Comparison of ENCODE assay signal across 25 cellular contexts in the genomic region with DNA sequence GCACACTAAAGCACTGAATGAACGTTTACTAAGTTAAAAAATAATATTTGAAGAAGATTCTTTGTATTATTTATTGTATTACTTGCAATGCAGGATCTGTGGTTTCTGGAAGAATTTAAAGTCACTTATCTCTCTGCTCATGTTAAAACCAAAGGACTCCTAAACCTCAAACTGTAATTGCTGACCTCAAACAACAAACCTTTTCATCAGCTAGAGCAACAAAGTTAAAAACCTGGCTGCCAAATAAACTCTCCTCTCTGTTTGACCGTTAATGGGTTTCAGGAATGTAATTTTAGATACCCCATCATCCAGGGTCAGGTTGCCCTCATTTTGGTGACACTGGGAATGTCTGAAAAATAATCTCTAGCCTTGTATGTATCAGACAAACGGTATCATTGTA.
A peak's percentile ranks its signal among the peaks of the same experiment; 100 is the strongest.
DNase-seq lines count a peak whose midpoint lies in the region; ATAC-seq, FAIRE-seq and TF ChIP-seq lines count a peak whose summit lies in the region.
"Had no signal": no experiment of that assay in that cellular context is flagged by ENCODE, and none has a peak within 500 bp of the region (broad histone marks: within the 10 kb centered on the region; RNA-seq: fewer than 3 reads in every experiment).

No MANE protein-coding gene starts in this region.

- no peak for TF ChIP-seq EP300 in A549 (IDR thresholded peaks at IDR 0.05)

- H3K27me3 Mint-ChIP-seq in HFFc6 (ENCODE audit: insufficient read depth): peaks cover 2% of the 10 kb centered on the region
- no peaks in the 10 kb centered on the region for H3K27me3 Mint-ChIP-seq in WTC11 (ENCODE audit: low read depth)
- H3K27me3 Mint-ChIP-seq: activated naive CD8-positive, alpha-beta T cell treated with anti-CD3 and anti-CD28 coated beads for 36 hours; stimulated activated naive CD8-positive, alpha-beta T cell treated with anti-CD3 and anti-CD28 coated beads, Interleukin-15, Interleukin-2, amounts not matched to agents 100 ng/mL and 50 ng/mL, for 24 hours had no signal

- peak overlapping the region; percentile 38 for H3K4me2 ChIP-seq in A549

- peaks cover 44% of the 10 kb centered on the region for H3K4me1 Mint-ChIP-seq in HFFc6 (ENCODE audit: low read depth)
- H3K4me1 Mint-ChIP-seq in WTC11: peaks cover 16% of the 10 kb centered on the region
- H3K4me1 Mint-ChIP-seq: activated naive CD8-positive, alpha-beta T cell treated with anti-CD3 and anti-CD28 coated beads for 36 hours had no signal

- H3K4me3 ChIP-seq in A549 (no peak overlapping the region), mesodermal cell (ENCODE audit: extremely low read depth, insufficient read depth, low read length, poor library complexity, severe bottlenecking) (no peak overlapping the region)
- H3K4me3 ChIP-seq: dorsolateral prefrontal cortex, Peyer's patch, uterus had no signal

- no peak for ATAC-seq in A549
- no peak for ATAC-seq in WTC11
- no peak for ATAC-seq in GM21825 (IDR thresholded peaks at IDR 0.05; ENCODE audit: unreplicated experiment)
- ATAC-seq: activated CD8-positive, alpha-beta T cell treated with anti-CD3 and anti-CD28 coated beads, Interleukin-2, amount 10 ng/mL, durations not matched to agents 7 days and 5 days; activated T-cell treated with anti-CD3 and anti-CD28 coated beads, Interleukin-2, amount 50 U/mL, for 72 hours had no signal

- H3K4me1 ChIP-seq in A549 (peaks cover 49% of the 10 kb centered on the region), mesodermal cell (ENCODE audit: control insufficient read depth, insufficient read depth, low read length, poor library complexity, severe bottlenecking) (peaks cover 20% of the 10 kb centered on the region)
- H3K4me1 ChIP-seq: Peyer's patch, uterus had no signal

- FAIRE-seq in A549 (lab: Jason Lieb, UNC): no peak
- FAIRE-seq: bronchial epithelial cell, islet of Langerhans had no signal

- TF ChIP-seq CTCF in A549 (IDR thresholded peaks at IDR 0.05) (no peak), HFFc6 (IDR thresholded peaks at IDR 0.05) (no peak), WTC11 (IDR thresholded peaks at IDR 0.05) (no peak)

- TF ChIP-seq RAD21 in A549 (conservative IDR thresholded peaks at IDR 0.05 in 1 of 2, IDR thresholded peaks at IDR 0.05 in 1 of 2): no peak

- H3K4me3 Mint-ChIP-seq in HFFc6 (peak overlapping the region; percentile 47), WTC11 (no peak overlapping the region)
- H3K4me3 Mint-ChIP-seq: activated CD8-positive, alpha-beta T cell treated with anti-CD3 and anti-CD28 coated beads, Interleukin-2, amount 10 ng/mL, durations not matched to agents 7 days and 5 days; activated naive CD8-positive, alpha-beta T cell treated with anti-CD3 and anti-CD28 coated beads for 36 hours; activated T-cell treated with anti-CD3 and anti-CD28 coated beads, Interleukin-2, amount 50 U/mL, for 72 hours; CD4-positive, alpha-beta T cell; neural crest cell; stimulated activated naive CD8-positive, alpha-beta T cell treated with anti-CD3 and anti-CD28 coated beads, Interleukin-15, Interleukin-2, amounts not matched to agents 100 ng/mL and 50 ng/mL, for 24 hours had no signal

- DNase-seq in A549 (ENCODE audit: low read depth in 1 of 2, low spot score in 1 of 2) (no peak), HFFc6 (no peak), WTC11 (ENCODE audit: low spot score) (no peak), mesenteric fat pad (ENCODE audit: low spot score) (no peak), NCI-H526 (lab: John Stamatoyannopoulos, UW) (no peak)
- no peak for DNase-seq in activated CD4-positive, alpha-beta T cell treated with anti-CD3 and anti-CD28 coated beads for 1 hour
- DNase-seq: activated CD8-positive, alpha-beta T cell treated with anti-CD3 and anti-CD28 coated beads, Interleukin-2, amount 10 ng/mL, durations not matched to agents 7 days and 5 days; activated naive CD8-positive, alpha-beta T cell treated with anti-CD3 and anti-CD28 coated beads for 36 hours; activated T-cell treated with anti-CD3 and anti-CD28 coated beads, Interleukin-2, amount 50 U/mL, for 72 hours; CD4-positive, alpha-beta T cell; DND-41; dorsolateral prefrontal cortex; erythroblast; glutamatergic neuron; NCI-H2081 treated with DMSO at 0.1 percent for 48 hours; NCI-H774; Peyer's patch; uterus; WERI-Rb-1 had no signal

- 32% methylated on average over 3 of the region's 3 CpGs for WGBS in A549 (ENCODE audit: missing lambda C conversion rate)
- WGBS in mesodermal cell (ENCODE audit: insufficient coverage in 2 of 2), 2 experiments: 83 to 100% methylated on average over 1 of the region's 3 CpGs

- TF ChIP-seq POLR2A in A549 (IDR thresholded peaks at IDR 0.05; ENCODE audit: low read length): no peak

- H3K9me3 ChIP-seq in A549: peaks cover 9% of the 10 kb centered on the region; the same call in 1 of the 3 replicates
- H3K9me3 ChIP-seq in mesodermal cell (ENCODE audit: control insufficient read depth, low read length): peaks cover 5% of the 10 kb centered on the region
- H3K9me3 ChIP-seq: Peyer's patch, uterus had no signal

- peak overlapping the region; percentile 51 to 80 for H3K27ac ChIP-seq in A549
- H3K27ac ChIP-seq in mesodermal cell (ENCODE audit: low read depth, low read length, severe bottlenecking): peak overlapping the region; percentile 64
- H3K27ac ChIP-seq: Peyer's patch, uterus, WERI-Rb-1 had no signal

- POLR2A ChIA-PET in A549 (lab: Yijun Ruan, JAX) (no interaction called here), WTC11 (lab: Charles Lee) (no interaction called here)

- H3K9me3 Mint-ChIP-seq in HFFc6: peaks cover 8% of the 10 kb centered on the region; the same call in 1 of the 2 replicates
- peaks cover 21% of the 10 kb centered on the region for H3K9me3 Mint-ChIP-seq in WTC11
- H3K9me3 Mint-ChIP-seq: activated T-cell treated with anti-CD3 and anti-CD28 coated beads, Interleukin-2, amount 50 U/mL, for 72 hours; CD4-positive, alpha-beta T cell; stimulated activated naive CD8-positive, alpha-beta T cell treated with anti-CD3 and anti-CD28 coated beads, Interleukin-15, Interleukin-2, amounts not matched to agents 100 ng/mL and 50 ng/mL, for 24 hours had no signal

- H3K36me3 ChIP-seq in mesodermal cell (ENCODE audit: control insufficient read depth, insufficient read depth, low read length): no peaks in the 10 kb centered on the region
- H3K36me3 ChIP-seq: Peyer's patch, uterus, WERI-Rb-1 had no signal

- H3K36me3 Mint-ChIP-seq in HFFc6 (ENCODE audit: low read depth) (peaks cover 11% of the 10 kb centered on the region), WTC11 (peaks cover 17% of the 10 kb centered on the region)
- H3K36me3 Mint-ChIP-seq: activated naive CD8-positive, alpha-beta T cell treated with anti-CD3 and anti-CD28 coated beads for 36 hours had no signal

- H3K27ac Mint-ChIP-seq in HFFc6 (peak overlapping the region; percentile 82), WTC11 (peak overlapping the region; percentile 30)
- H3K27ac Mint-ChIP-seq: activated CD8-positive, alpha-beta T cell treated with anti-CD3 and anti-CD28 coated beads, Interleukin-2, amount 10 ng/mL, durations not matched to agents 7 days and 5 days; activated naive CD8-positive, alpha-beta T cell treated with anti-CD3 and anti-CD28 coated beads for 36 hours; activated T-cell treated with anti-CD3 and anti-CD28 coated beads, Interleukin-2, amount 50 U/mL, for 72 hours; CD4-positive, alpha-beta T cell; stimulated activated naive CD8-positive, alpha-beta T cell treated with anti-CD3 and anti-CD28 coated beads, Interleukin-15, Interleukin-2, amounts not matched to agents 100 ng/mL and 50 ng/mL, for 24 hours had no signal

- CTCF ChIA-PET in A549 (lab: Yijun Ruan, JAX): interaction anchor here (1.2 kb wide), 1 partner anchor 181 kb away, joined by 3 read pairs; no protein-coding TSS in a partner anchor
- CTCF ChIA-PET in WTC11 (lab: Charles Lee): interaction anchor here (1.0 to 1.3 kb wide), 2 partner anchors 22 to 94 kb away, joined by 3 to 4 read pairs; no protein-coding TSS in a partner anchor

TF ChIP-seq in A549, 52 proteins besides CTCF, POLR2A, EP300 and RAD21 (continues in another document):
- TF ChIP-seq ZSCAN20 (CRISPR knock-in tag; IDR thresholded peaks at IDR 0.05) (no peak), MAZ (IDR thresholded peaks at IDR 0.05; ENCODE audit: borderline replicate concordance, low read depth, low read length) (no peak), PHF8 (IDR thresholded peaks at IDR 0.05; ENCODE audit: borderline replicate concordance, low read depth) (no peak), RARB (CRISPR knock-in tag; IDR thresholded peaks at IDR 0.05) (no peak), CBX8 (IDR thresholded peaks at IDR 0.05) (no peak), NR3C1 (IDR thresholded peaks at IDR 0.05) (no peak), POLR2AphosphoS2 (conservative IDR thresholded peaks at IDR 0.05; ENCODE audit: low read length) (no peak), BHLHE40 (IDR thresholded peaks at IDR 0.05; ENCODE audit: low read depth, low read length) (no peak)
- TF ChIP-seq, protein P1, sequence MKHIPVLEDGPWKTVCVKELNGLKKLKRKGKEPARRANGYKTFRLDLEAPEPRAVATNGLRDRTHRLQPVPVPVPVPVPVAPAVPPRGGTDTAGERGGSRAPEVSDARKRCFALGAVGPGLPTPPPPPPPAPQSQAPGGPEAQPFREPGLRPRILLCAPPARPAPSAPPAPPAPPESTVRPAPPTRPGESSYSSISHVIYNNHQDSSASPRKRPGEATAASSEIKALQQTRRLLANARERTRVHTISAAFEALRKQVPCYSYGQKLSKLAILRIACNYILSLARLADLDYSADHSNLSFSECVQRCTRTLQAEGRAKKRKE (CRISPR knock-in tag; IDR thresholded peaks at IDR 0.05; ENCODE audit: low read depth): no peak

TF ChIP-seq in WTC11, 78 proteins besides CTCF, POLR2A, EP300 and RAD21 (continues in another document):
- TF ChIP-seq CDX4 (CRISPR knock-in tag; IDR thresholded peaks at IDR 0.05; ENCODE audit: borderline replicate concordance) (no peak), NFE2L1 (CRISPR knock-in tag; IDR thresholded peaks at IDR 0.05) (no peak), ATF1 (CRISPR knock-in tag; IDR thresholded peaks at IDR 0.05) (no peak), CREM (CRISPR knock-in tag; IDR thresholded peaks at IDR 0.05) (no peak), HMGA2 (CRISPR knock-in tag; IDR thresholded peaks at IDR 0.05) (no peak)
